1 cellular context compared by ENCODE assay signal in the genomic region with DNA sequence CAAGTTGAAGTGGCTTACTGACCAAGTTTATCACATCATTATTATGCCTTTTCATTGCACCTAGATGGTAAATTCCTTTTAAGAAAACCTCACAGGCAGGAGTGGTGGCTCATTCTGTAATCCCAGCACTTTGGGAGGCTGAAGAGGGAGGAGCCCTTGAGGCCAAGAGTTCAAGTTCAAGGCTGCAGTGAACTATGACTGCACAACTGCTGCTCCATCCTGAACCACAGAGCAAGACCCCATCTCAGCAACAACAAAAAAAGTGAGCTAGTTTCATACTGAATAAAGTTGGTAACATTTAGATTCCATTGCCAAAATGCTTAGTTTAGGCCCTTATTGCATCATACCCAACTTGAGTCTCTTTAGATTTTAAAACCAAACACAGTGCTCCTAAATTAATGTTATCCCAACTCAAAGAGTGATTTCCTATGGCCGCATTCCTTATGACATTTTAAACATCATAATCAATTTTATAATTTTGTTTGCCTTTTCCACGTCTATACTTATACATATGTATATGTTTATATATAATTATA.
TF ChIP-seq lines count a peak whose summit lies in the region.

No MANE protein-coding gene starts in this region.

TF ChIP-seq in WTC11, 78 proteins besides CTCF, POLR2A, EP300 and RAD21 (continued from another document):
- TF ChIP-seq KAT7 (CRISPR knock-in tag; IDR thresholded peaks at IDR 0.05; ENCODE audit: borderline replicate concordance) (no peak), ZNF396 (CRISPR knock-in tag; IDR thresholded peaks at IDR 0.05; ENCODE audit: borderline replicate concordance) (no peak), ELF4 (CRISPR knock-in tag; IDR thresholded peaks at IDR 0.05; ENCODE audit: low read depth) (no peak)
TF ChIP-seq in WTC11: peak in this region for 1.
